1 cellular context compared by ENCODE assay signal in genomic region chr3:60010778-60011177, GRCh38.
TF ChIP-seq lines count a peak whose summit lies in the region.

No MANE protein-coding gene starts in this region.

TF ChIP-seq in GM12878, 131 proteins besides CTCF, POLR2A, EP300 and RAD21 (continued from another document):
- TF ChIP-seq ZBTB33 (IDR thresholded peaks at IDR 0.05) (no peak), IKZF1 (conservative IDR thresholded peaks at IDR 0.05) (no peak), BHLHE40 (IDR thresholded peaks at IDR 0.05; ENCODE audit: borderline replicate concordance in 1 of 2, low read depth in 2 of 2, low read length in 1 of 2) (peak in 1 of 2 experiments; percentile 18; a peak in 1 of 4 replicates), HCFC1 (IDR thresholded peaks at IDR 0.05; ENCODE audit: low read length) (no peak), FOXM1 (IDR thresholded peaks at IDR 0.05; ENCODE audit: low read depth, low read length) (0 out of 2 replicates have a peak, but pooled peaks have one; percentile 17), RAD51 (IDR thresholded peaks at IDR 0.05) (no peak), RCOR1 (conservative IDR thresholded peaks at IDR 0.05; ENCODE audit: low read depth, low read length) (no peak), SMAD1 (IDR thresholded peaks at IDR 0.05; ENCODE audit: low read depth, partially characterized antibody) (no peak), SMC3 (IDR thresholded peaks at IDR 0.05; ENCODE audit: borderline replicate concordance, low read length) (no peak), PAX5 (IDR thresholded peaks at IDR 0.05; ENCODE audit: borderline replicate concordance, low read depth, low read length) (no peak), BRCA1 (IDR thresholded peaks at IDR 0.05; ENCODE audit: low read depth, low read length) (no peak), RUNX3 (IDR thresholded peaks at IDR 0.05; ENCODE audit: low read length) (peak; percentile 86), ETV6 (conservative IDR thresholded peaks at IDR 0.05 in 1 of 2, IDR thresholded peaks at IDR 0.05 in 1 of 2; ENCODE audit: borderline replicate concordance in 1 of 2, low read depth in 1 of 2) (peak in 1 of 2 experiments; percentile 83; a peak in 2 of 4 replicates), MXI1 (IDR thresholded peaks at IDR 0.05; ENCODE audit: low read depth, low read length) (no peak), GABPA (IDR thresholded peaks at IDR 0.05; ENCODE audit: low read depth) (0 out of 2 replicates have a peak, but pooled peaks have one; percentile 25), POLR2AphosphoS2 (IDR thresholded peaks at IDR 0.05; ENCODE audit: low read depth, low read length) (no peak), TAF1 (IDR thresholded peaks at IDR 0.05; ENCODE audit: borderline replicate concordance, low read depth, low read length) (no peak)
- TF ChIP-seq, protein P1, sequence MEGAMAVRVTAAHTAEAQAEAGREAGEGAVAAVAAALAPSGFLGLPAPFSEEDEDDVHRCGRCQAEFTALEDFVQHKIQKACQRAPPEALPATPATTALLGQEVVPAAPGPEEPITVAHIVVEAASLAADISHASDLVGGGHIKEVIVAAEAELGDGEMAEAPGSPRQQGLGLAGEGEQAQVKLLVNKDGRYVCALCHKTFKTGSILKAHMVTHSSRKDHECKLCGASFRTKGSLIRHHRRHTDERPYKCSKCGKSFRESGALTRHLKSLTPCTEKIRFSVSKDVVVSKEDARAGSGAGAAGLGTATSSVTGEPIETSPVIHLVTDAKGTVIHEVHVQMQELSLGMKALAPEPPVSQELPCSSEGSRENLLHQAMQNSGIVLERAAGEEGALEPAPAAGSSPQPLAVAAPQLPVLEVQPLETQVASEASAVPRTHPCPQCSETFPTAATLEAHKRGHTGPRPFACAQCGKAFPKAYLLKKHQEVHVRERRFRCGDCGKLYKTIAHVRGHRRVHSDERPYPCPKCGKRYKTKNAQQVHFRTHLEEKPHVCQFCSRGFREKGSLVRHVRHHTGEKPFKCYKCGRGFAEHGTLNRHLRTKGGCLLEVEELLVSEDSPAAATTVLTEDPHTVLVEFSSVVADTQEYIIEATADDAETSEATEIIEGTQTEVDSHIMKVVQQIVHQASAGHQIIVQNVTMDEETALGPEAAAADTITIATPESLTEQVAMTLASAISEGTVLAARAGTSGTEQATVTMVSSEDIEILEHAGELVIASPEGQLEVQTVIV (IDR thresholded peaks at IDR 0.05; ENCODE audit: borderline replicate concordance, partially characterized antibody): no peak
